Comparison of ENCODE assay signal across 8 cellular contexts in the genomic region with DNA sequence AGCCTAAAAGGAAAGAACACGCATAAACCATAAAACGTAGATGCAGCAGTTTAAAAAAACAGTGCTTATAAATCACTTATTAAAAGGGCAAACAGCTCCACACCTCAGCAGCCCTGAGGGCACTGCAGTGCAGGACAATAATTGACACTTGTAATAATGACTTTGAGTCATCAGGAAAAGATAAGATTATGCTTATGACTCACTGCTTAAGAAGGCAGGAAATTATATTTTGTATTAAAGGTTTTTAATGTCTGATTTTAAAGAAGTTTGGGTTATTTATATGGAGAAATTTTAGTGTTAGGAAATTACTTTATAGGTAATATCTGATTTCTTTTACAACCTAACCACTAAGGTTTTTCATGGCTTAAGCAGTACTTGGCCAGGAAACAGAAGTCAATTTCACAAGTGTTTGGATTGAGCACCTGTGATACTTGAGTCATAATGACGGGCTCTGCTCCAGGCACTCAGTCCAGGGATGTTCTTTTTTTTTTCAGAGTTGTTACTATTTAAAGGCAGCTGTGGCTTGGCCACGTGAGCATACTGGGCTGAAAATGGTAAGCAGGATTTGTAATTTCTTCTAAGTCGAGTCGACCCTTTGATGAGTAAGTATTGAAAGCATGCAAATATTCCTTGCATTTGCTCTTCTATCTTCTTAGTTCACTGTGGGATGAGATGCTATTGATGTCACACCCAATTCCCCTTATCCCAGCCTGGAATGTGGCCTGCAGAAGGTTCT. TPM values are rescaled to one million over a fixed set of nuclear protein-coding genes. Genes with fewer than 3 reads are reported as not detected.
DNase-seq lines count a peak whose midpoint lies in the region; ATAC-seq, FAIRE-seq and TF ChIP-seq lines count a peak whose summit lies in the region.

No MANE protein-coding gene starts in this region.

- no peak overlapping the region for H3K4me3 Mint-ChIP-seq in CD8-positive, alpha-beta T cell

- WGBS in GM12878 (ENCODE audit: insufficient coverage, insufficient replicate concordance, low lambda C conversion rate, missing lambda C conversion rate), result 53% methylated on average over 6 of the region's 6 CpGs

- intact Hi-C loops in GM12878 (cut with micrococcal nuclease; ENCODE audit: unreplicated experiment), result no loop called here
- intact Hi-C loops in mucosa of descending colon (cut with DNase I, micrococcal nuclease), result no loop called here
- intact Hi-C loops in CD8-positive, alpha-beta T cell (cut with DNase I, micrococcal nuclease), result no loop called here

- H4K20me1 ChIP-seq in BLaER1 treated with 17β-estradiol and CSF1 and Interleukin-3, amounts not matched to agents 10 nM and 100 nM, result no peaks in the 10 kb centered on the region
- H4K20me1 ChIP-seq in GM12878 (ENCODE audit: control insufficient read depth, insufficient read depth), result no peaks in the 10 kb centered on the region

- CTCF ChIA-PET in GM12878 (lab: Yijun Ruan, JAX), result interaction anchor here (1.5 kb wide), 1 partner anchor 57 kb away, joined by 3 read pairs; no protein-coding TSS in a partner anchor
- CTCF ChIA-PET in CD8-positive, alpha-beta T cell (lab: Charles Lee), result interaction anchor here (1.2 kb wide), 1 partner anchor 56 kb away, joined by 3 read pairs; no protein-coding TSS in a partner anchor

- RAD21 ChIA-PET in GM12878 (lab: Charles Lee; ENCODE audit: unreplicated experiment), result interaction anchor here (1.0 kb wide), 1 partner anchor 14 kb away, joined by 3 read pairs; no protein-coding TSS in a partner anchor

- H3K27me3 Mint-ChIP-seq in CD8-positive, alpha-beta T cell (ENCODE audit: low read depth), result no peaks in the 10 kb centered on the region

- FAIRE-seq in GM12878 (lab: Jason Lieb, UNC), result no peak

- no peaks in the 10 kb centered on the region for H3K27me3 ChIP-seq in BLaER1 treated with 17β-estradiol and CSF1 and Interleukin-3, amounts not matched to agents 10 nM and 100 nM
- H3K27me3 ChIP-seq in GM12878 (replicated peaks in 1 of 2; ENCODE audit: control insufficient read depth in 2 of 2, insufficient read depth in 2 of 2, low read length in 1 of 2), result no peaks in the 10 kb centered on the region
- H3K27me3 ChIP-seq in CD8-positive, alpha-beta T cell (ENCODE audit: insufficient read depth, low read length), result no peaks in the 10 kb centered on the region

- H3K79me2 ChIP-seq in GM12878 (ENCODE audit: control insufficient read depth, insufficient read depth, low read length), result no peaks in the 10 kb centered on the region

- peak overlapping the region in 6 of 11 experiments; percentile 8 to 41 (median 11); a peak in 5 of 22 replicates for H3K4me2 ChIP-seq in BLaER1 treated with 17β-estradiol and CSF1 and Interleukin-3, amounts not matched to agents 10 nM and 100 nM
- no peak overlapping the region for H3K4me2 ChIP-seq in GM12878 (ENCODE audit: control insufficient read depth, insufficient read depth)

- no peaks in the 10 kb centered on the region for H3K4me1 Mint-ChIP-seq in CD8-positive, alpha-beta T cell (ENCODE audit: low read depth)

- no peak overlapping the region for H3K4me3 ChIP-seq in BLaER1 treated with 17β-estradiol and CSF1 and Interleukin-3, amounts not matched to agents 10 nM and 100 nM
- no peak overlapping the region for H3K4me3 ChIP-seq in GM12878
- H3K4me3 ChIP-seq in mucosa of descending colon, result no peak overlapping the region
- H3K4me3 ChIP-seq in CD8-positive, alpha-beta T cell (ENCODE audit: low read depth, low read length), result no peak overlapping the region

- H3K9me3 Mint-ChIP-seq in CD8-positive, alpha-beta T cell, result peaks cover 4% of the 10 kb centered on the region

- peaks cover 0 to 42% (median 16%) of the 10 kb centered on the region in 11 experiments; a peak in 17 of 22 replicates for H3K36me3 ChIP-seq in BLaER1 treated with 17β-estradiol and CSF1 and Interleukin-3, amounts not matched to agents 10 nM and 100 nM
- H3K36me3 ChIP-seq in GM12878 (ENCODE audit: control insufficient read depth in 2 of 2, insufficient read depth in 2 of 2, low read length in 1 of 2), result peaks cover 0 to 3% of the 10 kb centered on the region in 2 experiments; a peak in 2 of 4 replicates
- no peaks in the 10 kb centered on the region for H3K36me3 ChIP-seq in mucosa of descending colon (ENCODE audit: low read depth)
- no peaks in the 10 kb centered on the region for H3K36me3 ChIP-seq in CD8-positive, alpha-beta T cell (ENCODE audit: insufficient read depth, low read length)

- no peak for TF ChIP-seq CTCF in GM12878 (IDR thresholded peaks at IDR 0.05 in 2 of 3, conservative IDR thresholded peaks at IDR 0.05 in 1 of 3; ENCODE audit: control insufficient read depth in 2 of 3, extremely low read depth in 1 of 3, insufficient read depth in 1 of 3, low read depth in 3 of 3, low read length in 3 of 3)
- TF ChIP-seq CTCF in mucosa of descending colon (IDR thresholded peaks at IDR 0.05), result no peak
- no peak for TF ChIP-seq CTCF in CD8-positive, alpha-beta T cell (IDR thresholded peaks at IDR 0.05)

- no peak overlapping the region for H3K27ac Mint-ChIP-seq in CD8-positive, alpha-beta T cell

- in situ Hi-C loops in GM12878 (cut with MboI), result no loop called here

- TF ChIP-seq EP300 in GM12878 (IDR thresholded peaks at IDR 0.05; ENCODE audit: borderline replicate concordance in 1 of 2, control insufficient read depth in 1 of 2, low read depth in 2 of 2, low read length in 2 of 2), result no peak

- ATAC-seq in GM12878, result peak; percentile 30; the same call in 2 of the 3 replicates
- peak; percentile 90 for ATAC-seq in mucosa of descending colon
- no peak for ATAC-seq in HG03571 (IDR thresholded peaks at IDR 0.05; ENCODE audit: unreplicated experiment)
- ATAC-seq in CD8-positive, alpha-beta T cell, result no peak

- peak; percentile 24 for DNase-seq in NCI-H1092 (lab: John Stamatoyannopoulos, UW)
- DNase-seq in GM12878 (ENCODE audit: low read depth, low spot score), result no peak
- DNase-seq in mucosa of descending colon, result peak in 1 of 3 donors; percentile 28
- DNase-seq in CD8-positive, alpha-beta T cell, result no peak
- DNase-seq in NCI-H526 treated with DMSO at 0.1 percent for 48 hours (lab: John Stamatoyannopoulos, UW), result no peak
- no peak for DNase-seq in UCSD-AML1 (lab: John Stamatoyannopoulos, UW; ENCODE audit: unreplicated experiment)

- H3K36me3 Mint-ChIP-seq in CD8-positive, alpha-beta T cell, result peaks cover 18% of the 10 kb centered on the region

- BruUV-seq in GM12878 (replicated peaks; lab: Mats Ljungman, UMichigan), result no TSS peak

- H3K27ac ChIP-seq in BLaER1 treated with 17β-estradiol and CSF1 and Interleukin-3, amounts not matched to agents 10 nM and 100 nM, result no peak overlapping the region
- H3K27ac ChIP-seq in GM12878 (ENCODE audit: control insufficient read depth, insufficient read depth), result no peak overlapping the region
- no peak overlapping the region for H3K27ac ChIP-seq in CD8-positive, alpha-beta T cell (ENCODE audit: low read depth, low read length)

- peaks cover 15 to 31% (median 20%) of the 10 kb centered on the region in 11 experiments; a peak in 20 of 22 replicates for H3K9me3 ChIP-seq in BLaER1 treated with 17β-estradiol and CSF1 and Interleukin-3, amounts not matched to agents 10 nM and 100 nM (replicated peaks in 1 of 11)
- H3K9me3 ChIP-seq in GM12878 (replicated peaks; ENCODE audit: control insufficient read depth, insufficient read depth, low read length), result no peaks in the 10 kb centered on the region; the same call in 1 of the 3 replicates
- H3K9me3 ChIP-seq in mucosa of descending colon, result peaks cover 2% of the 10 kb centered on the region
- H3K9me3 ChIP-seq in CD8-positive, alpha-beta T cell (ENCODE audit: low read length), result no peaks in the 10 kb centered on the region

- no peak for TF ChIP-seq POLR2A in GM12878 (IDR thresholded peaks at IDR 0.05; ENCODE audit: low read depth, low read length)

- POLR2A ChIA-PET in GM12878 (lab: Charles Lee), result no interaction called here
- POLR2A ChIA-PET in CD8-positive, alpha-beta T cell (lab: Charles Lee), result no interaction called here

- H3K4me1 ChIP-seq in BLaER1 treated with 17β-estradiol and CSF1 and Interleukin-3, amounts not matched to agents 10 nM and 100 nM, result peaks cover 0 to 11% (median 5%) of the 10 kb centered on the region in 10 experiments; a peak in 7 of 20 replicates
- H3K4me1 ChIP-seq in GM12878 (ENCODE audit: control insufficient read depth, insufficient read depth, low read length), result no peaks in the 10 kb centered on the region
- no peaks in the 10 kb centered on the region for H3K4me1 ChIP-seq in mucosa of descending colon (ENCODE audit: low read depth)
- no peaks in the 10 kb centered on the region for H3K4me1 ChIP-seq in CD8-positive, alpha-beta T cell (ENCODE audit: insufficient read depth, low read length)

- no peak overlapping the region for H3K9ac ChIP-seq in BLaER1 treated with 17β-estradiol and CSF1 and Interleukin-3, amounts not matched to agents 10 nM and 100 nM
- no peak overlapping the region for H3K9ac ChIP-seq in GM12878 (ENCODE audit: control insufficient read depth, insufficient read depth, low read length)

- SMC1A ChIA-PET in GM12878 (lab: Charles Lee; ENCODE audit: uncharacterized antibody, unreplicated experiment), result no interaction called here

- TF ChIP-seq RAD21 in GM12878 (IDR thresholded peaks at IDR 0.05; ENCODE audit: insufficient read depth, low read depth, low read length), result no peak

- no peak overlapping the region for H2AFZ ChIP-seq in GM12878 (ENCODE audit: control insufficient read depth, low read depth, low read length)

RNA-seq across cellular contexts. Expression of a gene that starts 21.6 kb away (rescaled TPM):
- total RNA-seq in GM12878 (2013; cell fraction: nucleolus; rRNA removed), result 48.3 and 57.9 TPM in 2 replicates
- total RNA-seq in GM12878 (2014; rRNA removed) (1.1 TPM in 2 replicates), GM12878 (2014; rRNA removed; fragmentation: Illumina TruSeq; extraction: Trizol) (0.89 and 1.4 TPM in 2 replicates), GM12878 (2021) (1.5 and 3.5 TPM in 2 replicates), mucosa of descending colon (1 to 10 TPM in 2 of 3 donors, under 1 TPM in 1; 0.29 to 2.4 (median 1.2) TPM)
- polyA plus RNA-seq in GM12878 (2011; ENCODE audit: low read depth), result 1.2 TPM
- polyA plus RNA-seq in GM12878 (2011; rRNA removed) (2.6 and 4.1 TPM in 2 replicates), GM12878 (2014; fragmentation: Illumina TruSeq; extraction: Trizol) (0.89 and 1.3 TPM in 2 replicates), GM12878 (2014; fragmentation: Nextera tagmentation; extraction: Ambion mirVana) (under 1 TPM; 0.45 to 0.66 TPM), GM12878 (2014; rRNA removed) (1.8 and 2.7 TPM in 2 replicates), GM12878 (2016; fragmentation: Nextera tagmentation; extraction: Ambion mirVana) (1 to 10 TPM in 1 of 2 experiments, under 1 TPM in 1; 0.31 to 1.1 TPM)
- 2.8 and 4.9 TPM in 2 replicates for polyA plus RNA-seq in GM12878 (2011; cell fraction: cytosol; rRNA removed)
- 16.3 and 19.0 TPM in 2 replicates for polyA plus RNA-seq in GM12878 (2011; cell fraction: nucleus; rRNA removed)
- polyA plus RNA-seq in GM12878 (2012), result 0.08 and 2.6 TPM in 2 replicates
- polyA minus RNA-seq in GM12878 (2011; rRNA and poly(A)+ RNA removed), result 3.6 and 13.7 TPM in 2 replicates
- polyA minus RNA-seq in GM12878 (2011; cell fraction: cytosol; rRNA and poly(A)+ RNA removed), result 1.5 TPM in 1 of 2 replicates, not detected in the other
- 2.4 and 5.8 TPM in 2 replicates for polyA minus RNA-seq in GM12878 (2011; cell fraction: nucleus; rRNA and poly(A)+ RNA removed)
- total RNA-seq in CD8-positive, alpha-beta T cell, result under 1 TPM in 1 of 2 experiments, not detected in 1; 0.11 TPM

RNA-seq across cellular contexts. Expression of a gene that starts 24.0 kb away (rescaled TPM):
- total RNA-seq in GM12878 (2013; cell fraction: nucleolus; rRNA removed), result 1,143 and 1,248 TPM in 2 replicates
- 10.3 and 15.3 TPM in 2 replicates for total RNA-seq in GM12878 (2014; rRNA removed)
- 16.5 and 16.9 TPM in 2 replicates for total RNA-seq in GM12878 (2014; rRNA removed; fragmentation: Illumina TruSeq; extraction: Trizol)
- total RNA-seq in GM12878 (2021), result 11.3 and 13.0 TPM in 2 replicates
- 32.2 TPM for polyA plus RNA-seq in GM12878 (2011; ENCODE audit: low read depth)
- 74.1 and 78.7 TPM in 2 replicates for polyA plus RNA-seq in GM12878 (2011; rRNA removed)
- polyA plus RNA-seq in GM12878 (2011; cell fraction: cytosol; rRNA removed), result 25.7 and 31.0 TPM in 2 replicates
- polyA plus RNA-seq in GM12878 (2011; cell fraction: nucleus; rRNA removed), result 87.9 and 98.5 TPM in 2 replicates
- polyA plus RNA-seq in GM12878 (2012), result 9.8 and 36.1 TPM in 2 replicates
- 21.0 and 23.7 TPM in 2 replicates for polyA plus RNA-seq in GM12878 (2014; fragmentation: Illumina TruSeq; extraction: Trizol)
- polyA plus RNA-seq in GM12878 (2014; fragmentation: Nextera tagmentation; extraction: Ambion mirVana), result 10 to 100 TPM in 1 of 2 experiments, 1 to 10 TPM in 1; 10.0 to 10.8 TPM
- 14.3 and 17.4 TPM in 2 replicates for polyA plus RNA-seq in GM12878 (2014; rRNA removed)
- 10 to 100 TPM in 1 of 2 experiments, 1 to 10 TPM in 1; 9.8 to 10.8 TPM for polyA plus RNA-seq in GM12878 (2016; fragmentation: Nextera tagmentation; extraction: Ambion mirVana)
- 40.2 and 47.4 TPM in 2 replicates for polyA minus RNA-seq in GM12878 (2011; rRNA and poly(A)+ RNA removed)
- 7.9 and 22.1 TPM in 2 replicates for polyA minus RNA-seq in GM12878 (2011; cell fraction: cytosol; rRNA and poly(A)+ RNA removed)
- 67.9 and 91.2 TPM in 2 replicates for polyA minus RNA-seq in GM12878 (2011; cell fraction: nucleus; rRNA and poly(A)+ RNA removed)
- 10 to 100 TPM; 12.6 to 16.5 (median 16.4) TPM for total RNA-seq in mucosa of descending colon
- 10 to 100 TPM in 1 of 2 experiments, 1 to 10 TPM in 1; 10.0 TPM for total RNA-seq in CD8-positive, alpha-beta T cell

Comparison
In these comparisons a context has a peak if more than half of its experiments do, and no peak if none do; other contexts are left out.
1. ATAC-seq: peak in GM12878 (single experiment) and mucosa of descending colon (single experiment); none in HG03571 (single experiment) and CD8-positive, alpha-beta T cell (single experiment).